1 cellular context compared by ENCODE assay signal in genomic region chr15:84633311-84634227, GRCh38.
TF ChIP-seq lines count a peak whose summit lies in the region.

No MANE protein-coding gene starts in this region.

TF ChIP-seq in K562, 482 proteins besides CTCF, POLR2A, EP300 and RAD21 (continued from another document):
- TF ChIP-seq EGR1 (conservative IDR thresholded peaks at IDR 0.05) (0 out of 2 replicates have a peak, but pooled peaks have one; percentile 27), MAZ (CRISPR knock-in tag; conservative IDR thresholded peaks at IDR 0.05 in 1 of 2, IDR thresholded peaks at IDR 0.05 in 1 of 2) (peak in 1 of 2 experiments; percentile 57; a peak in 2 of 4 replicates), ID3 (CRISPR knock-in tag; IDR thresholded peaks at IDR 0.05) (no peak), ID3 (tag; IDR thresholded peaks at IDR 0.05) (no peak), E2F6 (IDR thresholded peaks at IDR 0.05; ENCODE audit: borderline replicate concordance in 1 of 2, extremely low read depth in 1 of 2, insufficient read depth in 1 of 2, insufficient read length in 1 of 2, low read depth in 1 of 2, low read length in 1 of 2, poor library complexity in 1 of 2, severe bottlenecking in 1 of 2) (peak; percentile 23 to 55), MYC (IDR thresholded peaks at IDR 0.05; ENCODE audit: low read depth, low read length) (0 out of 2 replicates have a peak, but pooled peaks have one; percentile 8), MYC (CRISPR knock-in tag; IDR thresholded peaks at IDR 0.05; ENCODE audit: borderline replicate concordance, low read depth) (no peak), ELF1 (tag; IDR thresholded peaks at IDR 0.05) (0 out of 2 replicates have a peak, but pooled peaks have one; percentile 19), ATF7 (IDR thresholded peaks at IDR 0.05) (peak; percentile 21; the same call in 1 of the 2 replicates), ATF1 (CRISPR knock-in tag; IDR thresholded peaks at IDR 0.05) (no peak), ATF1 (tag; IDR thresholded peaks at IDR 0.05) (peak; percentile 28; the same call in 1 of the 2 replicates), TFAP4 (CRISPR knock-in tag; IDR thresholded peaks at IDR 0.05; ENCODE audit: borderline replicate concordance) (peak; percentile 96), MCM3 (IDR thresholded peaks at IDR 0.05) (no peak), HDAC1 (IDR thresholded peaks at IDR 0.05) (peak in 1 of 2 experiments; percentile 55; a peak in 2 of 4 replicates), GABPB1 (CRISPR knock-in tag; IDR thresholded peaks at IDR 0.05) (peak; percentile 37; the same call in 1 of the 2 replicates), THRB (CRISPR knock-in tag; conservative IDR thresholded peaks at IDR 0.05) (no peak), FOXM1 (IDR thresholded peaks at IDR 0.05; ENCODE audit: low read depth) (no peak), FOXM1 (CRISPR knock-in tag; IDR thresholded peaks at IDR 0.05; ENCODE audit: low read depth) (0 out of 2 replicates have a peak, but pooled peaks have one; percentile 11), XRCC5 (IDR thresholded peaks at IDR 0.05; ENCODE audit: low read depth, low read length) (0 out of 2 replicates have a peak, but pooled peaks have one; percentile 14), HNRNPLL (IDR thresholded peaks at IDR 0.05; ENCODE audit: low read depth, low read length, poor library complexity, severe bottlenecking) (peak; percentile 89), KAT7 (CRISPR knock-in tag; IDR thresholded peaks at IDR 0.05; ENCODE audit: borderline replicate concordance) (peak; percentile 63; the same call in 1 of the 2 replicates), TEAD4 (IDR thresholded peaks at IDR 0.05; ENCODE audit: low read length) (peak; percentile 6; the same call in 1 of the 2 replicates), TEAD4 (CRISPR knock-in tag; IDR thresholded peaks at IDR 0.05; ENCODE audit: borderline replicate concordance) (no peak), ATF2 (CRISPR knock-in tag; IDR thresholded peaks at IDR 0.05) (0 out of 2 replicates have a peak, but pooled peaks have one; percentile 45), ZNF282 (CRISPR knock-in tag; IDR thresholded peaks at IDR 0.05) (peak; percentile 79; the same call in 1 of the 2 replicates), MNT (conservative IDR thresholded peaks at IDR 0.05) (peak in 1 of 2 experiments; percentile 58; a peak in 2 of 4 replicates), TGIF2 (CRISPR knock-in tag; IDR thresholded peaks at IDR 0.05) (0 out of 2 replicates have a peak, but pooled peaks have one; percentile 42), ZFX (CRISPR knock-in tag; IDR thresholded peaks at IDR 0.05) (peak; percentile 88), ZBTB33 (CRISPR knock-in tag; IDR thresholded peaks at IDR 0.05) (peak; percentile 23; the same call in 1 of the 2 replicates), TRIM28 (IDR thresholded peaks at IDR 0.05) (no peak), BHLHE40 (IDR thresholded peaks at IDR 0.05; ENCODE audit: low read length) (no peak), SNIP1 (IDR thresholded peaks at IDR 0.05; ENCODE audit: low read depth) (peak; percentile 91), GTF2A2 (tag; IDR thresholded peaks at IDR 0.05) (no peak), KDM5B (IDR thresholded peaks at IDR 0.05; ENCODE audit: insufficient replicate concordance, low read depth, low read length) (peak; percentile 68)
- TF ChIP-seq, protein P1, sequence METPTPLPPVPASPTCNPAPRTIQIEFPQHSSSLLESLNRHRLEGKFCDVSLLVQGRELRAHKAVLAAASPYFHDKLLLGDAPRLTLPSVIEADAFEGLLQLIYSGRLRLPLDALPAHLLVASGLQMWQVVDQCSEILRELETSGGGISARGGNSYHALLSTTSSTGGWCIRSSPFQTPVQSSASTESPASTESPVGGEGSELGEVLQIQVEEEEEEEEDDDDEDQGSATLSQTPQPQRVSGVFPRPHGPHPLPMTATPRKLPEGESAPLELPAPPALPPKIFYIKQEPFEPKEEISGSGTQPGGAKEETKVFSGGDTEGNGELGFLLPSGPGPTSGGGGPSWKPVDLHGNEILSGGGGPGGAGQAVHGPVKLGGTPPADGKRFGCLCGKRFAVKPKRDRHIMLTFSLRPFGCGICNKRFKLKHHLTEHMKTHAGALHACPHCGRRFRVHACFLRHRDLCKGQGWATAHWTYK (CRISPR knock-in tag; IDR thresholded peaks at IDR 0.05), result peak; percentile 27; the same call in 1 of the 2 replicates
- TF ChIP-seq, protein P2, sequence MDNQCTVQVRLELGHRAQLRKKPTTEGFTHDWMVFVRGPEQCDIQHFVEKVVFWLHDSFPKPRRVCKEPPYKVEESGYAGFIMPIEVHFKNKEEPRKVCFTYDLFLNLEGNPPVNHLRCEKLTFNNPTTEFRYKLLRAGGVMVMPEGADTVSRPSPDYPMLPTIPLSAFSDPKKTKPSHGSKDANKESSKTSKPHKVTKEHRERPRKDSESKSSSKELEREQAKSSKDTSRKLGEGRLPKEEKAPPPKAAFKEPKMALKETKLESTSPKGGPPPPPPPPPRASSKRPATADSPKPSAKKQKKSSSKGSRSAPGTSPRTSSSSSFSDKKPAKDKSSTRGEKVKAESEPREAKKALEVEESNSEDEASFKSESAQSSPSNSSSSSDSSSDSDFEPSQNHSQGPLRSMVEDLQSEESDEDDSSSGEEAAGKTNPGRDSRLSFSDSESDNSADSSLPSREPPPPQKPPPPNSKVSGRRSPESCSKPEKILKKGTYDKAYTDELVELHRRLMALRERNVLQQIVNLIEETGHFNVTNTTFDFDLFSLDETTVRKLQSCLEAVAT (IDR thresholded peaks at IDR 0.05), result peak; percentile 3 to 40; a peak in 1 of 4 replicates
